In the genomic region with DNA sequence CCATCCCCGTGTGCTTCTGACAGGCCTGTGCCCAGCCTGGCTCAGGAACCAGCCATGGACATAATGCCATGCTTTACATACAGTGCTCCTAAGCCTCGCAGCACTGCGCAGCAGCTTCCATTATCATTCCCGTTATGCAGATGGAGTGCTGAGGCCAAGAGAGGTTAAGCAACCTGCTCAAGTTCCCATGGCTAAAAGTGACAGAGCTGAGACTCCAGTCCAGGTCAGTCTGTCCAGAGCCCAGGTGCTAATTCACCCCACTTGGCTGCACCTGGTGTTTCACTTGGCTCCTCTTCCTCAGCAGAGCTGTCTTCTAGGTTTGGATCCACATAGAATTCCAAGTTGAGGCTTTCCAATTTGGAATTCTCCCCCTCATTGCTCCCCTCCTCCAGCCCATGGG, we compare ENCODE assay signal across 3 cellular contexts. TPM values are rescaled to one million over a fixed set of nuclear protein-coding genes. Genes with fewer than 3 reads are reported as not detected.
"Had no signal": no experiment of that assay in that cellular context is flagged by ENCODE, and none has a peak within 500 bp of the region (broad histone marks: within the 10 kb centered on the region; RNA-seq: fewer than 3 reads in every experiment).

No MANE protein-coding gene starts in this region.

RNA-seq across cellular contexts. Expression of gene GOLGA8K, which starts 41.4 kb away (rescaled TPM):
- total RNA-seq: activated naive CD4-positive, alpha-beta T cell treated with anti-CD3 and anti-CD28 coated beads for 36 hours; activated T-helper 17 cell treated with anti-CD3 and anti-CD28 coated beads, Interleukin-2, amount 50 U/mL, for 72 hours; ascending aorta had no signal
